ENCODE assay signal across 7 cellular contexts in genomic region chr4:148376151-148376550, GRCh38.
A peak's percentile ranks its signal among the peaks of the same experiment; 100 is the strongest.
DNase-seq lines count a peak whose midpoint lies in the region; ATAC-seq and TF ChIP-seq lines count a peak whose summit lies in the region.

No MANE protein-coding gene starts in this region.

- no peaks in the 10 kb centered on the region for H3K9me3 Mint-ChIP-seq in Caco-2 (ENCODE audit: unreplicated experiment)

- intact Hi-C loops in body of pancreas (cut with DNase I), result no loop called here
- intact Hi-C loops in Caco-2 (cut with micrococcal nuclease; ENCODE audit: unreplicated experiment), result no loop called here

- H3K27me3 ChIP-seq in body of pancreas, result no peaks in the 10 kb centered on the region
- H3K27me3 ChIP-seq in Caco-2 (replicated peaks; ENCODE audit: control insufficient read depth, insufficient read depth, low read length), result no peaks in the 10 kb centered on the region

- H3K27me3 Mint-ChIP-seq in Caco-2 (ENCODE audit: insufficient read depth, unreplicated experiment), result peaks cover 5% of the 10 kb centered on the region

- H3K36me3 ChIP-seq in body of pancreas (replicated peaks in 1 of 2; ENCODE audit: insufficient read depth in 1 of 2, low read depth in 2 of 2) (no peaks in the 10 kb centered on the region), Caco-2 (ENCODE audit: control insufficient read depth, insufficient read depth, low read length) (no peaks in the 10 kb centered on the region)

- no peak for TF ChIP-seq POLR2A in body of pancreas (IDR thresholded peaks at IDR 0.05)

- H3K27ac ChIP-seq in body of pancreas, result peak overlapping the region in 3 of 4 donors; percentile 35 to 76 (median 49)

- H3K4me3 ChIP-seq in body of pancreas, result no peak overlapping the region
- no peak overlapping the region for H3K4me3 ChIP-seq in Caco-2 (ENCODE audit: low read depth, low read length)

- WGBS in body of pancreas, 2 donors, result 0 to 2% methylated on average over 3 of the region's 3 CpGs

- POLR2A ChIA-PET in Caco-2 (lab: Charles Lee), result no interaction called here

- H3K4me1 Mint-ChIP-seq in Caco-2 (ENCODE audit: low read depth, unreplicated experiment), result no peaks in the 10 kb centered on the region

- BruUV-seq in Caco-2 (replicated peaks; lab: Mats Ljungman, UMichigan), result no TSS peak

- no peaks in the 10 kb centered on the region for H3K36me3 Mint-ChIP-seq in Caco-2 (ENCODE audit: insufficient read depth, unreplicated experiment)

- TF ChIP-seq CTCF in body of pancreas (IDR thresholded peaks at IDR 0.05), result no peak
- no peak for TF ChIP-seq CTCF in Caco-2 (IDR thresholded peaks at IDR 0.05; ENCODE audit: insufficient read depth in 1 of 2, low read depth in 1 of 2, low read length in 1 of 2, severe bottlenecking in 1 of 2, unreplicated experiment in 1 of 2)

- H3K9me3 ChIP-seq in body of pancreas (no peaks in the 10 kb centered on the region), Caco-2 (no peaks in the 10 kb centered on the region)

- peak; percentile 16 for DNase-seq in EH (ENCODE audit: low read depth)
- peak; percentile 75 for DNase-seq in NCI-H1105 treated with DMSO at 0.1 percent for 48 hours (lab: John Stamatoyannopoulos, UW)
- DNase-seq in body of pancreas, result peak; percentile 67 to 82 (median 75)
- DNase-seq in left kidney (ENCODE audit: low read depth, low spot score), result peak; percentile 48
- peak; percentile 59 for DNase-seq in ureter (ENCODE audit: low spot score)
- no peak for DNase-seq in Caco-2

- ATAC-seq in body of pancreas, result peak; percentile 94
- ATAC-seq in HG02678 (IDR thresholded peaks at IDR 0.05; ENCODE audit: unreplicated experiment), result no peak

- CTCF ChIA-PET in Caco-2 (lab: Charles Lee), result no interaction called here

- H3K4me1 ChIP-seq in body of pancreas (peaks cover 5% of the 10 kb centered on the region), Caco-2 (no peaks in the 10 kb centered on the region)

- no peak overlapping the region for H3K27ac Mint-ChIP-seq in Caco-2 (ENCODE audit: unreplicated experiment)

- no peak overlapping the region for H3K4me3 Mint-ChIP-seq in Caco-2 (ENCODE audit: unreplicated experiment)

Comparison
In these comparisons a context has a peak if more than half of its experiments do, and no peak if none do; other contexts are left out.
1. DNase-seq: peak in EH (single experiment), NCI-H1105 treated with DMSO at 0.1 percent for 48 hours (single experiment), body of pancreas (4 of 4), left kidney (single experiment) and ureter (single experiment); none in Caco-2 (0 of 2).